ENCODE assay signal across 1 cellular context in the genomic region with DNA sequence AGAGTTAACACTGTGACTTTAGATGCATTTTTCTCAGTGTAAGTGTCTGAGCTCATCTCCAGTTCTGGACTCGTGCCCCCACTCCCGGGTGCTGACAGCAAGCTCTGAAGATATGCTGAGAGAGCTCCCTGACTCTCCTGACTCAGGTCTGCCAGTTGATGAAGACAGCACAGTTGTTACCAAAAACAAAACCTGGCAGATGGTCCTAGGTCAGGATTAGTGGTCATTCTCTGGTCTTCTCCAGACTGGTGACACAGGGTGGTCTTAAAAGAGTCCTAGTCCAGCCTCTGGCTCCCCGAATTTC.
TF ChIP-seq lines count a peak whose summit lies in the region.

No MANE protein-coding gene starts in this region.

TF ChIP-seq in SK-N-SH, 30 proteins besides CTCF, POLR2A, EP300 and RAD21:
- TF ChIP-seq CHD2 (IDR thresholded peaks at IDR 0.05; ENCODE audit: low read length, partially characterized antibody) (no peak), NFIC (IDR thresholded peaks at IDR 0.05; ENCODE audit: borderline replicate concordance) (no peak), RCOR1 (IDR thresholded peaks at IDR 0.05; ENCODE audit: low read length) (no peak), RFX5 (IDR thresholded peaks at IDR 0.05; ENCODE audit: low read length) (no peak), TCF12 (IDR thresholded peaks at IDR 0.05) (no peak), TEAD4 (IDR thresholded peaks at IDR 0.05; ENCODE audit: borderline replicate concordance, insufficient read depth) (no peak)
- TF ChIP-seq, protein P1, sequence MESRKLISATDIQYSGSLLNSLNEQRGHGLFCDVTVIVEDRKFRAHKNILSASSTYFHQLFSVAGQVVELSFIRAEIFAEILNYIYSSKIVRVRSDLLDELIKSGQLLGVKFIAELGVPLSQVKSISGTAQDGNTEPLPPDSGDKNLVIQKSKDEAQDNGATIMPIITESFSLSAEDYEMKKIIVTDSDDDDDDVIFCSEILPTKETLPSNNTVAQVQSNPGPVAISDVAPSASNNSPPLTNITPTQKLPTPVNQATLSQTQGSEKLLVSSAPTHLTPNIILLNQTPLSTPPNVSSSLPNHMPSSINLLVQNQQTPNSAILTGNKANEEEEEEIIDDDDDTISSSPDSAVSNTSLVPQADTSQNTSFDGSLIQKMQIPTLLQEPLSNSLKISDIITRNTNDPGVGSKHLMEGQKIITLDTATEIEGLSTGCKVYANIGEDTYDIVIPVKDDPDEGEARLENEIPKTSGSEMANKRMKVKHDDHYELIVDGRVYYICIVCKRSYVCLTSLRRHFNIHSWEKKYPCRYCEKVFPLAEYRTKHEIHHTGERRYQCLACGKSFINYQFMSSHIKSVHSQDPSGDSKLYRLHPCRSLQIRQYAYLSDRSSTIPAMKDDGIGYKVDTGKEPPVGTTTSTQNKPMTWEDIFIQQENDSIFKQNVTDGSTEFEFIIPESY (IDR thresholded peaks at IDR 0.05; ENCODE audit: borderline replicate concordance, low read depth), result no peak
- TF ChIP-seq, protein P2, sequence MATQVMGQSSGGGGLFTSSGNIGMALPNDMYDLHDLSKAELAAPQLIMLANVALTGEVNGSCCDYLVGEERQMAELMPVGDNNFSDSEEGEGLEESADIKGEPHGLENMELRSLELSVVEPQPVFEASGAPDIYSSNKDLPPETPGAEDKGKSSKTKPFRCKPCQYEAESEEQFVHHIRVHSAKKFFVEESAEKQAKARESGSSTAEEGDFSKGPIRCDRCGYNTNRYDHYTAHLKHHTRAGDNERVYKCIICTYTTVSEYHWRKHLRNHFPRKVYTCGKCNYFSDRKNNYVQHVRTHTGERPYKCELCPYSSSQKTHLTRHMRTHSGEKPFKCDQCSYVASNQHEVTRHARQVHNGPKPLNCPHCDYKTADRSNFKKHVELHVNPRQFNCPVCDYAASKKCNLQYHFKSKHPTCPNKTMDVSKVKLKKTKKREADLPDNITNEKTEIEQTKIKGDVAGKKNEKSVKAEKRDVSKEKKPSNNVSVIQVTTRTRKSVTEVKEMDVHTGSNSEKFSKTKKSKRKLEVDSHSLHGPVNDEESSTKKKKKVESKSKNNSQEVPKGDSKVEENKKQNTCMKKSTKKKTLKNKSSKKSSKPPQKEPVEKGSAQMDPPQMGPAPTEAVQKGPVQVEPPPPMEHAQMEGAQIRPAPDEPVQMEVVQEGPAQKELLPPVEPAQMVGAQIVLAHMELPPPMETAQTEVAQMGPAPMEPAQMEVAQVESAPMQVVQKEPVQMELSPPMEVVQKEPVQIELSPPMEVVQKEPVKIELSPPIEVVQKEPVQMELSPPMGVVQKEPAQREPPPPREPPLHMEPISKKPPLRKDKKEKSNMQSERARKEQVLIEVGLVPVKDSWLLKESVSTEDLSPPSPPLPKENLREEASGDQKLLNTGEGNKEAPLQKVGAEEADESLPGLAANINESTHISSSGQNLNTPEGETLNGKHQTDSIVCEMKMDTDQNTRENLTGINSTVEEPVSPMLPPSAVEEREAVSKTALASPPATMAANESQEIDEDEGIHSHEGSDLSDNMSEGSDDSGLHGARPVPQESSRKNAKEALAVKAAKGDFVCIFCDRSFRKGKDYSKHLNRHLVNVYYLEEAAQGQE (IDR thresholded peaks at IDR 0.05; ENCODE audit: low read depth, low read length), result no peak
- TF ChIP-seq, protein P3, sequence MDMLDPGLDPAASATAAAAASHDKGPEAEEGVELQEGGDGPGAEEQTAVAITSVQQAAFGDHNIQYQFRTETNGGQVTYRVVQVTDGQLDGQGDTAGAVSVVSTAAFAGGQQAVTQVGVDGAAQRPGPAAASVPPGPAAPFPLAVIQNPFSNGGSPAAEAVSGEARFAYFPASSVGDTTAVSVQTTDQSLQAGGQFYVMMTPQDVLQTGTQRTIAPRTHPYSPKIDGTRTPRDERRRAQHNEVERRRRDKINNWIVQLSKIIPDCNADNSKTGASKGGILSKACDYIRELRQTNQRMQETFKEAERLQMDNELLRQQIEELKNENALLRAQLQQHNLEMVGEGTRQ (IDR thresholded peaks at IDR 0.05; ENCODE audit: borderline replicate concordance, low read depth, low read length), result no peak
